In the genomic region with DNA sequence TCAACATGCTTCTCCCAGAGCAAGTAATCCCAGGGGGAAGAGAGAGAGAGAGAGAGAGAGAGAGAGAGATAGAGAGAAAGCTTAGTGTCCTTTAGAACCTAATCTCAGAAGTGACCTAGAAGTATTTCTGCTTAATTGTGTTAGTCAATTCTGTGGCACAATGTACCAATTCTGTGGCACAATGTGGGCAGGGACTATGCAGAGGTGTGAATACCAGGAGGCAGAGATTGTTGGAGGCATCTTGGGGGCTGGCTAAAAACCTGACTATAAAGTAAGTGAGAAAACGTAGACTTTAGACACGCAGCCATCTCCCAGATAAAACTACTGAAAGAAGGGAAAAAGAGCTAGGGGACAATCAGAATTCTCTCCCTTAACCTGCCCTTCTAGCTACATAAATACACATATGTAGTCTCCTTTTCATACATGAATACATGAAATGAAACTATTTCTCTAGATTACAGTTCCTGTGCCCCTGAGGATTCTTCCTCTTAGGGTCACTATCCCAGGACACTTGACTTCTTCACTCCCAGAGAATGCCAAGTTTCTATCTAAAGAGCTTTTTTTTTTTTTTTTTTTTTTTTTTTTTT, we compare ENCODE assay signal across 11 cellular contexts. TPM values are rescaled to one million over a fixed set of nuclear protein-coding genes. Genes with fewer than 3 reads are reported as not detected.
DNase-seq lines count a peak whose midpoint lies in the region; ATAC-seq and TF ChIP-seq lines count a peak whose summit lies in the region.
"Had no signal": no experiment of that assay in that cellular context is flagged by ENCODE, and none has a peak within 500 bp of the region (broad histone marks: within the 10 kb centered on the region; RNA-seq: fewer than 3 reads in every experiment).

No MANE protein-coding gene starts in this region.

- H3K27ac ChIP-seq in mammary epithelial cell (ENCODE audit: insufficient read depth, low read depth, low read length) (peak overlapping the region; percentile 86), mesenchymal stem cell (ENCODE audit: low read length, poor library complexity, severe bottlenecking) (peak overlapping the region; percentile 4), right atrium auricular region (no peak overlapping the region)

- H4K20me1 ChIP-seq in mammary epithelial cell (ENCODE audit: insufficient read depth, low read length): no peaks in the 10 kb centered on the region

- no peaks in the 10 kb centered on the region for H3K27me3 ChIP-seq in mammary epithelial cell (ENCODE audit: insufficient read depth, low read length)
- H3K27me3 ChIP-seq in mesenchymal stem cell (ENCODE audit: control insufficient read depth in 1 of 2, insufficient read depth in 1 of 2, low read length in 2 of 2): peaks cover 0 to 3% of the 10 kb centered on the region in 2 experiments
- H3K27me3 ChIP-seq in right atrium auricular region: no peaks in the 10 kb centered on the region

- no peaks in the 10 kb centered on the region for H3K79me2 ChIP-seq in mammary epithelial cell (ENCODE audit: insufficient read depth, low read length)

- TF ChIP-seq CTCF in mammary epithelial cell (conservative IDR thresholded peaks at IDR 0.05 in 1 of 2, IDR thresholded peaks at IDR 0.05 in 1 of 2; ENCODE audit: extremely low read depth in 1 of 2, insufficient read depth in 1 of 2, low read depth in 1 of 2, low read length in 2 of 2) (no peak), right atrium auricular region (IDR thresholded peaks at IDR 0.05) (no peak)

- CTCF ChIA-PET in mammary epithelial cell (lab: Charles Lee; ENCODE audit: low non-redundant PET): no interaction called here

- ATAC-seq in GM21723 (IDR thresholded peaks at IDR 0.05; ENCODE audit: unreplicated experiment): no peak

- H2BK15ac ChIP-seq in mesenchymal stem cell (ENCODE audit: low read depth, poor library complexity, severe bottlenecking): no peak overlapping the region

- no peaks in the 10 kb centered on the region for H3K79me1 ChIP-seq in mesenchymal stem cell (replicated peaks; ENCODE audit: low read length, poor library complexity, severe bottlenecking)

- H3K36me3 ChIP-seq in mammary epithelial cell (ENCODE audit: insufficient read depth, low read length): no peaks in the 10 kb centered on the region
- no peaks in the 10 kb centered on the region for H3K36me3 ChIP-seq in mesenchymal stem cell (ENCODE audit: control insufficient read depth in 1 of 2, insufficient read depth in 2 of 2, low read depth in 1 of 2, low read length in 2 of 2)
- H3K36me3 ChIP-seq in right atrium auricular region: no peaks in the 10 kb centered on the region

- no peaks in the 10 kb centered on the region for H3K9me3 ChIP-seq in mammary epithelial cell (replicated peaks; ENCODE audit: insufficient read depth, low read length)
- H3K9me3 ChIP-seq in mesenchymal stem cell (ENCODE audit: control insufficient read depth, low read length): peaks cover 2% of the 10 kb centered on the region
- peaks cover 0 to 2% of the 10 kb centered on the region in 2 donors for H3K9me3 ChIP-seq in right atrium auricular region

- no peak overlapping the region for H4K8ac ChIP-seq in mesenchymal stem cell (ENCODE audit: low read length)

- BruUV-seq in mammary epithelial cell (replicated peaks; lab: Mats Ljungman, UMichigan): no TSS peak

- no peak overlapping the region for H2AFZ ChIP-seq in mammary epithelial cell (ENCODE audit: low read depth, low read length)
- no peak overlapping the region for H2AFZ ChIP-seq in mesenchymal stem cell (ENCODE audit: low read depth, low read length)

- dilution Hi-C loops in mammary epithelial cell (cut with HindIII; ENCODE audit: low sequenced_read_pairs): no loop called here

- H3K9ac ChIP-seq in mammary epithelial cell (ENCODE audit: insufficient read depth, low read length): peak overlapping the region; percentile 12
- H3K9ac ChIP-seq in mesenchymal stem cell (ENCODE audit: low read length): no peak overlapping the region

- H2BK120ac ChIP-seq in mesenchymal stem cell (ENCODE audit: low read depth, low read length): peak overlapping the region; percentile 44

- H2BK5ac ChIP-seq in mesenchymal stem cell (ENCODE audit: low read depth, low read length, poor library complexity, severe bottlenecking): no peak overlapping the region

- no peak overlapping the region for H2AK5ac ChIP-seq in mesenchymal stem cell (ENCODE audit: low read length, severe bottlenecking)

- DNase-seq in stimulated activated naive CD4-positive, alpha-beta T cell treated with Interleukin-2 at 50 U/mL for 16 hours (lab: John Stamatoyannopoulos, UW): peak; percentile 16
- no peak for DNase-seq in stimulated activated naive CD4-positive, alpha-beta T cell (lab: John Stamatoyannopoulos, UW)
- no peak for DNase-seq in mammary epithelial cell
- no peak for DNase-seq in mesenchymal stem cell
- DNase-seq in right atrium auricular region (ENCODE audit: low spot score): no peak
- DNase-seq in T-helper 9 cell: no peak
- DNase-seq in stimulated activated CD4-positive, alpha-beta T cell treated with anti-CD3 and anti-CD28 coated beads, Interleukin-15, amount 100 ng/mL, for 24 hours: no peak
- DNase-seq: NCI-H187 treated with DMSO at 0.1 percent for 48 hours, NCI-H524 treated with DMSO at 0.1 percent for 48 hours, OCI-M1 had no signal

- H4K91ac ChIP-seq in mesenchymal stem cell (ENCODE audit: low read length): no peak overlapping the region

- no peak overlapping the region for H3K18ac ChIP-seq in mesenchymal stem cell (ENCODE audit: low read depth in 1 of 2, low read length in 2 of 2)

- H3K4me1 ChIP-seq in mammary epithelial cell (ENCODE audit: insufficient read depth, low read length): peaks cover 41% of the 10 kb centered on the region
- no peaks in the 10 kb centered on the region for H3K4me1 ChIP-seq in mesenchymal stem cell (ENCODE audit: control insufficient read depth, insufficient read depth, low read depth, low read length)
- no peaks in the 10 kb centered on the region for H3K4me1 ChIP-seq in right atrium auricular region

- intact Hi-C loops in mammary epithelial cell (cut with micrococcal nuclease): no loop called here

- H2BK12ac ChIP-seq in mesenchymal stem cell (ENCODE audit: low read length in 2 of 2): peak overlapping the region in 1 of 2 experiments; percentile 29

- H3K4ac ChIP-seq in mesenchymal stem cell (ENCODE audit: low read depth in 1 of 2, low read length in 2 of 2): peak overlapping the region in 1 of 2 experiments; percentile 69

- H3K4me3 ChIP-seq in mammary epithelial cell (replicated peaks in 1 of 3; ENCODE audit: insufficient read depth in 1 of 3, low read depth in 2 of 3, low read length in 3 of 3) (no peak overlapping the region), mesenchymal stem cell (ENCODE audit: insufficient read depth in 1 of 2, low read depth in 1 of 2, low read length in 2 of 2) (no peak overlapping the region), right atrium auricular region (no peak overlapping the region)

- H3K23ac ChIP-seq in mesenchymal stem cell (ENCODE audit: low read length in 2 of 2): peak overlapping the region in 1 of 2 experiments; percentile 14

- no peak overlapping the region for H3K14ac ChIP-seq in mesenchymal stem cell (ENCODE audit: low read length in 2 of 2)

- in situ Hi-C loops in mammary epithelial cell (cut with MboI; ENCODE audit: low sequenced_read_pairs in 2 of 2): no loop called here

- 83% methylated on average over 2 of the region's 2 CpGs for WGBS in mammary epithelial cell (ENCODE audit: low coverage, missing lambda C conversion rate)
- WGBS in mesenchymal stem cell: 65% methylated on average over 2 of the region's 2 CpGs

- peak overlapping the region; percentile 36 for H3K4me2 ChIP-seq in mammary epithelial cell (ENCODE audit: insufficient read depth, low read depth, low read length)
- H3K4me2 ChIP-seq in mesenchymal stem cell (ENCODE audit: low read length, poor library complexity, severe bottlenecking): no peak overlapping the region

RNA-seq across cellular contexts. Expression of a gene that starts 40.1 kb away (rescaled TPM):
- under 1 TPM in 1 of 2 donors, not detected in 1; under 0.01 TPM for total RNA-seq in mammary epithelial cell
- 0.07 TPM for polyA plus RNA-seq in mammary epithelial cell
- not detected for polyA minus RNA-seq in mammary epithelial cell
- polyA plus RNA-seq in mesenchymal stem cell (2013, experiment 1 of 2): 11.9 TPM
- 11.5 TPM for polyA plus RNA-seq in mesenchymal stem cell (2013, experiment 2 of 2)
- 100 to 1,000 TPM in 1 of 2 donors, 1 to 10 TPM in 1; 7.8 to 203 TPM for total RNA-seq in right atrium auricular region

Comparison
In these comparisons a context has a peak if more than half of its experiments do, and no peak if none do; other contexts are left out.
1. H3K27ac ChIP-seq: peak in mammary epithelial cell (single experiment) and mesenchymal stem cell (single experiment); none in right atrium auricular region (0 of 2).
2. RNA of a gene that starts 40.1 kb away (total RNA-seq): 7.8 to 203 TPM in right atrium auricular region; under 0.01 TPM in mammary epithelial cell; every median in the first group is over 4 times any median in the second.